In the genomic region with DNA sequence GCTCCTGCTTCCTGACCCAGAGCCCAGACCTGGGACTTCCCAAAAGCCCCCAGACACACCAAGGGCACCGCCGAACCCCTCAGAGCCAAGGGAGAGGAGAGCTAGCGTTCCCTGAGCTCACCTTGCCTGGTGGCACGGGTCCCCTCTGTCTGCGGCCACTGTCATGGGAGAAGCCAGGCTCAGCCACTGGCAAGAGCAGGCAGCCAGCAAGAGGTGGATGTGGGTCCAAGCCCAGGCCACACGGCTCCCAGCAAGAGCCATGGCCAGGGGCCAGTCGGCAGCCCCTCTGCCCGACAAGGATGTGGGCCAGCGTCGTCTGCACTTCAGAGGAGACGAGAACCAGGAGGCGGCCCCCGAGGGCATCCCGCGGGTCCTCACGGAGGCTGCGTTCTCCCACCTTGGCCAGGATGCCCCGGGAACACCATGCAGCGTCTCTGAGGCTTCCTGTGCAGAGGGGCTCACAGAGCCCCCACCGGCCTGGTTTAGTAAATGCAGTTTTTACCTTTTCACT, we compare ENCODE assay signal across 18 cellular contexts. TPM values are rescaled to one million over a fixed set of nuclear protein-coding genes. Genes with fewer than 3 reads are reported as not detected.
DNase-seq lines count a peak whose midpoint lies in the region; ATAC-seq and TF ChIP-seq lines count a peak whose summit lies in the region.
"Had no signal": no experiment of that assay in that cellular context is flagged by ENCODE, and none has a peak within 500 bp of the region (broad histone marks: within the 10 kb centered on the region; RNA-seq: fewer than 3 reads in every experiment).

No MANE protein-coding gene starts in this region.

- TF ChIP-seq CTCF in right lobe of liver (IDR thresholded peaks at IDR 0.05) = no peak

- H3K4me3 Mint-ChIP-seq in activated T-helper 17 cell treated with anti-CD3 and anti-CD28 coated beads, Interleukin-2, amount 50 U/mL, for 72 hours = peak overlapping the region; percentile 29
- H3K4me3 Mint-ChIP-seq: activated naive CD8-positive, alpha-beta T cell treated with anti-CD3 and anti-CD28 coated beads for 36 hours; stimulated activated naive CD8-positive, alpha-beta T cell treated with anti-CD3 and anti-CD28 coated beads, Interleukin-15, Interleukin-2, amounts not matched to agents 100 ng/mL and 50 ng/mL, for 24 hours had no signal

- H3K9me3 ChIP-seq in right lobe of liver = no peaks in the 10 kb centered on the region
- H3K9me3 ChIP-seq: colonic mucosa, esophagus muscularis mucosa had no signal

- H3K9me3 Mint-ChIP-seq in activated T-helper 17 cell treated with anti-CD3 and anti-CD28 coated beads, Interleukin-2, amount 50 U/mL, for 72 hours = no peaks in the 10 kb centered on the region

- H3K4me1 ChIP-seq in right lobe of liver = peaks cover 0 to 10% (median 2%) of the 10 kb centered on the region in 4 donors

- TF ChIP-seq POLR2A in right lobe of liver (IDR thresholded peaks at IDR 0.05) = no peak

- H3K27ac Mint-ChIP-seq in activated T-helper 17 cell treated with anti-CD3 and anti-CD28 coated beads, Interleukin-2, amount 50 U/mL, for 72 hours = no peak overlapping the region
- H3K27ac Mint-ChIP-seq: activated naive CD8-positive, alpha-beta T cell treated with anti-CD3 and anti-CD28 coated beads for 36 hours; stimulated activated naive CD8-positive, alpha-beta T cell treated with anti-CD3 and anti-CD28 coated beads, Interleukin-15, Interleukin-2, amounts not matched to agents 100 ng/mL and 50 ng/mL, for 24 hours had no signal

- intact Hi-C loops in right lobe of liver (cut with DNase I) = no loop called here

- H3K36me3 Mint-ChIP-seq in activated T-helper 17 cell treated with anti-CD3 and anti-CD28 coated beads, Interleukin-2, amount 50 U/mL, for 72 hours (ENCODE audit: low read depth) = peaks cover 14% of the 10 kb centered on the region

- H3K4me3 ChIP-seq in right lobe of liver = no peak overlapping the region
- H3K4me3 ChIP-seq: colonic mucosa had no signal

- WGBS in right lobe of liver (ENCODE audit: insufficient coverage, low coverage, low lambda C conversion rate, missing lambda C conversion rate) = 59% methylated on average over 8 of the region's 20 CpGs

- peak; percentile 1 for DNase-seq in stimulated activated CD4-positive, alpha-beta T cell treated with anti-CD3 and anti-CD28 coated beads, Interleukin-15, amount 100 ng/mL, for 24 hours
- DNase-seq in stimulated activated CD4-positive, alpha-beta T cell treated with anti-CD3 and anti-CD28 coated beads, Interleukin-12 subunit alpha, Interleukin-12 subunit beta, amount 100 ng/mL, for 4 hours = no peak
- DNase-seq in right lobe of liver (peak in 2 of 3 donors; percentile 44 to 51), HPDE6-E6E7 (ENCODE audit: extremely low spot score) (no peak), SW480 (ENCODE audit: low spot score) (no peak), NCI-H748 treated with DMSO at 0.1 percent for 48 hours (lab: John Stamatoyannopoulos, UW) (no peak), activated gamma-delta T cell treated with Interleukin-2 at 50 U/mL for 16 hours (no peak)
- DNase-seq: activated naive CD8-positive, alpha-beta T cell treated with anti-CD3 and anti-CD28 coated beads for 36 hours; colonic mucosa; GDM1; midbrain; NCI-H446; T-helper 2 cell had no signal

- H3K4me1 Mint-ChIP-seq in activated T-helper 17 cell treated with anti-CD3 and anti-CD28 coated beads, Interleukin-2, amount 50 U/mL, for 72 hours = peaks cover 4% of the 10 kb centered on the region

- H3K27me3 ChIP-seq in right lobe of liver = no peaks in the 10 kb centered on the region
- H3K27me3 ChIP-seq: colonic mucosa, esophagus muscularis mucosa had no signal

- H3K27ac ChIP-seq in right lobe of liver = no peak overlapping the region
- H3K27ac ChIP-seq: colonic mucosa, esophagus muscularis mucosa had no signal

- H3K36me3 ChIP-seq in right lobe of liver = no peaks in the 10 kb centered on the region
- H3K36me3 ChIP-seq: colonic mucosa had no signal

- H3K27me3 Mint-ChIP-seq in activated T-helper 17 cell treated with anti-CD3 and anti-CD28 coated beads, Interleukin-2, amount 50 U/mL, for 72 hours = peaks cover 4% of the 10 kb centered on the region

- no peak for ATAC-seq in activated T-helper 17 cell treated with anti-CD3 and anti-CD28 coated beads, Interleukin-2, amount 50 U/mL, for 72 hours (replicated peaks)
- ATAC-seq in right lobe of liver = no peak
- ATAC-seq: Panc1 had no signal

RNA-seq across cellular contexts. Expression of a gene that starts 2.2 kb away (rescaled TPM):
- 10 to 100 TPM; 65.5 to 87.5 TPM for total RNA-seq in activated T-helper 17 cell treated with anti-CD3 and anti-CD28 coated beads, Interleukin-2, amount 50 U/mL, for 72 hours
- 10 to 100 TPM; 50.2 to 99.4 (median 76.7) TPM for total RNA-seq in right lobe of liver

RNA-seq across cellular contexts. Expression of a gene that starts 18.8 kb away (rescaled TPM):
- total RNA-seq in activated T-helper 17 cell treated with anti-CD3 and anti-CD28 coated beads, Interleukin-2, amount 50 U/mL, for 72 hours = 1 to 10 TPM in 1 of 2 donors, under 1 TPM in 1; 0.69 to 1.9 TPM
- 10 to 100 TPM in 1 of 6 experiments, 1 to 10 TPM in 3, under 1 TPM in 2; 0.78 to 11.0 (median 3.6) TPM for total RNA-seq in right lobe of liver

RNA-seq across cellular contexts. Expression of a gene that starts 19.5 kb away (rescaled TPM):
- total RNA-seq in activated T-helper 17 cell treated with anti-CD3 and anti-CD28 coated beads, Interleukin-2, amount 50 U/mL, for 72 hours = 10 to 100 TPM in 1 of 2 donors, under 1 TPM in 1; 0.80 to 10.9 TPM
- 100 to 1,000 TPM in 2 of 6 experiments, 1 to 10 TPM in 1, under 1 TPM in 3; 0.22 to 153 (median 1.0) TPM for total RNA-seq in right lobe of liver

RNA-seq across cellular contexts. Expression of a gene that starts 29.1 kb away (rescaled TPM):
- not detected for total RNA-seq in activated T-helper 17 cell treated with anti-CD3 and anti-CD28 coated beads, Interleukin-2, amount 50 U/mL, for 72 hours
- not detected for total RNA-seq in right lobe of liver
- total RNA-seq: activated naive CD8-positive, alpha-beta T cell treated with anti-CD3 and anti-CD28 coated beads for 36 hours; esophagus muscularis mucosa; pulmonary artery endothelial cell had no signal

RNA-seq across cellular contexts. Expression of a gene that starts 35.6 kb away (rescaled TPM):
- under 1 TPM in 1 of 2 donors, not detected in 1; 0.40 TPM for total RNA-seq in activated T-helper 17 cell treated with anti-CD3 and anti-CD28 coated beads, Interleukin-2, amount 50 U/mL, for 72 hours
- total RNA-seq in right lobe of liver = not detected

Comparison
In these comparisons a context has a peak if more than half of its experiments do, and no peak if none do; other contexts are left out.
1. DNase-seq: peak in stimulated activated CD4-positive, alpha-beta T cell treated with anti-CD3 and anti-CD28 coated beads, Interleukin-15, amount 100 ng/mL, for 24 hours (single experiment) and right lobe of liver (2 of 3); none in stimulated activated CD4-positive, alpha-beta T cell treated with anti-CD3 and anti-CD28 coated beads, Interleukin-12 subunit alpha, Interleukin-12 subunit beta, amount 100 ng/mL, for 4 hours (single experiment), HPDE6-E6E7 (single experiment), SW480 (single experiment), NCI-H748 treated with DMSO at 0.1 percent for 48 hours (single experiment) and activated gamma-delta T cell treated with Interleukin-2 at 50 U/mL for 16 hours (single experiment).